In genomic region chr6:15090145-15090579, GRCh38 we compare ENCODE assay signal across 12 cellular contexts.
A peak's percentile ranks its signal among the peaks of the same experiment; 100 is the strongest.
DNase-seq lines count a peak whose midpoint lies in the region; ATAC-seq, FAIRE-seq and TF ChIP-seq lines count a peak whose summit lies in the region.
"Had no signal": no experiment of that assay in that cellular context is flagged by ENCODE, and none has a peak within 500 bp of the region (broad histone marks: within the 10 kb centered on the region; RNA-seq: fewer than 3 reads in every experiment).

No MANE protein-coding gene starts in this region.

- no peaks in the 10 kb centered on the region for H3K9me1 ChIP-seq in keratinocyte (ENCODE audit: control insufficient read depth, extremely low read depth, insufficient read depth, low read length)

- TF ChIP-seq POLR2A in uterus (IDR thresholded peaks at IDR 0.05): no peak

- no peaks in the 10 kb centered on the region for H3K4me1 Mint-ChIP-seq in stimulated activated effector memory CD8-positive, alpha-beta T cell treated with anti-CD3 and anti-CD28 coated beads, Interleukin-12 subunit alpha, Interleukin-12 subunit beta, amount 100 ng/mL, for 72 hours
- H3K4me1 Mint-ChIP-seq: central memory CD8-positive, alpha-beta T cell had no signal

- TF ChIP-seq CTCF in right atrium auricular region (IDR thresholded peaks at IDR 0.05) (no peak), keratinocyte (optimal IDR thresholded peaks at IDR 0.05 in 1 of 3, IDR thresholded peaks at IDR 0.05 in 1 of 3, conservative IDR thresholded peaks at IDR 0.05 in 1 of 3; ENCODE audit: extremely low read depth in 1 of 3, insufficient read depth in 2 of 3, low read length in 3 of 3) (no peak), uterus (IDR thresholded peaks at IDR 0.05) (no peak)

- H3K36me3 ChIP-seq in right atrium auricular region (no peaks in the 10 kb centered on the region), SK-N-MC (ENCODE audit: insufficient read depth, low read length) (no peaks in the 10 kb centered on the region), keratinocyte (ENCODE audit: control insufficient read depth in 2 of 2, extremely low read depth in 1 of 2, insufficient read depth in 2 of 2, low read length in 2 of 2) (no peaks in the 10 kb centered on the region), uterus (no peaks in the 10 kb centered on the region)

- H3K4me3 ChIP-seq in right atrium auricular region: no peak overlapping the region
- H3K4me3 ChIP-seq in SK-N-MC: no peak overlapping the region
- H3K4me3 ChIP-seq in keratinocyte (ENCODE audit: control insufficient read depth in 2 of 3, extremely low read depth in 1 of 3, insufficient read depth in 2 of 3, low read depth in 1 of 3, low read length in 3 of 3): no peak overlapping the region
- no peak overlapping the region for H3K4me3 ChIP-seq in uterus

- no peaks in the 10 kb centered on the region for H3K27me3 ChIP-seq in right atrium auricular region
- no peaks in the 10 kb centered on the region for H3K27me3 ChIP-seq in keratinocyte (ENCODE audit: control insufficient read depth, extremely low read depth, insufficient read depth, low read length)
- H3K27me3 ChIP-seq in uterus: no peaks in the 10 kb centered on the region

- H3K27ac Mint-ChIP-seq in stimulated activated effector memory CD8-positive, alpha-beta T cell treated with anti-CD3 and anti-CD28 coated beads, Interleukin-12 subunit alpha, Interleukin-12 subunit beta, amount 100 ng/mL, for 72 hours: no peak overlapping the region

- H3K4me1 ChIP-seq in right atrium auricular region (no peaks in the 10 kb centered on the region), keratinocyte (ENCODE audit: control insufficient read depth, extremely low read depth, insufficient read depth, low read length) (peaks cover 15% of the 10 kb centered on the region), uterus (no peaks in the 10 kb centered on the region)

- H3K27ac ChIP-seq in right atrium auricular region: no peak overlapping the region
- peak overlapping the region; percentile 0; the same call in 1 of the 2 replicates for H3K27ac ChIP-seq in SK-N-MC
- no peak overlapping the region for H3K27ac ChIP-seq in keratinocyte (ENCODE audit: control insufficient read depth, insufficient read depth, low read length)
- no peak overlapping the region for H3K27ac ChIP-seq in uterus

- H3K79me2 ChIP-seq in keratinocyte (ENCODE audit: control insufficient read depth, insufficient read depth, low read length): no peaks in the 10 kb centered on the region

- ATAC-seq in Right ventricle myocardium inferior (peak; percentile 46), GM19023 (IDR thresholded peaks at IDR 0.05; ENCODE audit: unreplicated experiment) (no peak)
- no peak for ATAC-seq in stimulated activated effector memory CD8-positive, alpha-beta T cell treated with anti-CD3 and anti-CD28 coated beads, Interleukin-12 subunit alpha, Interleukin-12 subunit beta, amount 100 ng/mL, for 72 hours

- no peaks in the 10 kb centered on the region for H4K20me1 ChIP-seq in keratinocyte (ENCODE audit: control insufficient read depth, extremely low read depth, insufficient read depth, low read length)

- H3K9ac ChIP-seq in SK-N-MC (ENCODE audit: insufficient read length) (no peak overlapping the region), keratinocyte (ENCODE audit: control insufficient read depth, extremely low read depth, insufficient read depth, low read length) (no peak overlapping the region)

- peak overlapping the region; percentile 53 for H3K4me2 ChIP-seq in keratinocyte (ENCODE audit: control insufficient read depth, extremely low read depth, insufficient read depth, low read depth, low read length)

- FAIRE-seq in keratinocyte (lab: Jason Lieb, UNC): no peak
- FAIRE-seq: urothelium cell line had no signal

- peak overlapping the region; percentile 83 for H2AFZ ChIP-seq in keratinocyte (ENCODE audit: control insufficient read depth, low read length)

- H3K36me3 Mint-ChIP-seq in stimulated activated effector memory CD8-positive, alpha-beta T cell treated with anti-CD3 and anti-CD28 coated beads, Interleukin-12 subunit alpha, Interleukin-12 subunit beta, amount 100 ng/mL, for 72 hours: no peaks in the 10 kb centered on the region
- H3K36me3 Mint-ChIP-seq: naive B cell had no signal

- H3K9me3 ChIP-seq in right atrium auricular region (no peaks in the 10 kb centered on the region), SK-N-MC (ENCODE audit: low read depth, low read length) (no peaks in the 10 kb centered on the region), keratinocyte (ENCODE audit: control insufficient read depth, low read depth, low read length) (no peaks in the 10 kb centered on the region), uterus (no peaks in the 10 kb centered on the region)

- DNase-seq in Right ventricle myocardium inferior (ENCODE audit: missing footprints): no peak
- no peak for DNase-seq in right atrium auricular region (ENCODE audit: low spot score)
- DNase-seq in SK-N-MC (ENCODE audit: low read depth, low spot score): no peak
- no peak for DNase-seq in keratinocyte (ENCODE audit: low read depth, low spot score)
- peak; percentile 14 to 20 for DNase-seq in uterus
- DNase-seq in stimulated activated effector memory CD8-positive, alpha-beta T cell treated with anti-CD3 and anti-CD28 coated beads, Interleukin-12 subunit alpha, Interleukin-12 subunit beta, amount 100 ng/mL, for 72 hours (ENCODE audit: low spot score in 2 of 2): no peak
- no peak for DNase-seq in T-helper 9 cell
- DNase-seq: activated effector memory CD4-positive, alpha-beta T cell treated with Interleukin-2 at 50 U/mL for 16 hours; naive B cell had no signal

- H3K4me3 Mint-ChIP-seq in stimulated activated effector memory CD8-positive, alpha-beta T cell treated with anti-CD3 and anti-CD28 coated beads, Interleukin-12 subunit alpha, Interleukin-12 subunit beta, amount 100 ng/mL, for 72 hours: no peak overlapping the region
- H3K4me3 Mint-ChIP-seq: central memory CD8-positive, alpha-beta T cell had no signal

- intact Hi-C loops in Right ventricle myocardium inferior (cut with DNase I) (no loop called here), uterus (cut with DNase I; ENCODE audit: low total_unique reads) (no loop called here)

- dilution Hi-C loops in keratinocyte (cut with MboI; ENCODE audit: extremely low pct_ligation_motif_present, low sequenced_read_pairs): no loop called here

- no peaks in the 10 kb centered on the region for H3K9me3 Mint-ChIP-seq in stimulated activated effector memory CD8-positive, alpha-beta T cell treated with anti-CD3 and anti-CD28 coated beads, Interleukin-12 subunit alpha, Interleukin-12 subunit beta, amount 100 ng/mL, for 72 hours
- H3K9me3 Mint-ChIP-seq: central memory CD8-positive, alpha-beta T cell; naive B cell had no signal

Comparison
In these comparisons a context has a peak if more than half of its experiments do, and no peak if none do; other contexts are left out.
1. DNase-seq: peak in uterus (2 of 2); none in Right ventricle myocardium inferior (single experiment), right atrium auricular region (single experiment), SK-N-MC (single experiment), keratinocyte (single experiment), stimulated activated effector memory CD8-positive, alpha-beta T cell treated with anti-CD3 and anti-CD28 coated beads, Interleukin-12 subunit alpha, Interleukin-12 subunit beta, amount 100 ng/mL, for 72 hours (0 of 2) and T-helper 9 cell (single experiment).